In genomic region chr15:88391700-88392099, GRCh38 we compare ENCODE assay signal across 19 cellular contexts.
"Had no signal": no experiment of that assay in that cellular context is flagged by ENCODE, and none has a peak within 500 bp of the region (broad histone marks: within the 10 kb centered on the region; RNA-seq: fewer than 3 reads in every experiment).

No MANE protein-coding gene starts in this region.

- FAIRE-seq: endothelial cell of umbilical vein, islet of Langerhans had no signal

- H3K9me3 ChIP-seq: lower lobe of right lung, suprapubic skin had no signal

- ATAC-seq: activated T-helper 17 cell treated with anti-CD3 and anti-CD28 coated beads, Interleukin-2, amount 50 U/mL, for 72 hours; left colon; lower lobe of right lung; sciatic nerve had no signal

- H3K36me3 ChIP-seq: lower lobe of right lung, neural progenitor cell, suprapubic skin had no signal

- H3K4me1 ChIP-seq: lower lobe of right lung, suprapubic skin had no signal

- H3K4me3 ChIP-seq: coronary artery, lower lobe of right lung, neural progenitor cell, suprapubic skin had no signal

- H3K9ac ChIP-seq: neural progenitor cell had no signal

- H2AFZ ChIP-seq: neural progenitor cell had no signal

- H3K4me2 ChIP-seq: neural progenitor cell had no signal

- H3K27me3 ChIP-seq: neural progenitor cell had no signal

- H3K27ac ChIP-seq: coronary artery, lower lobe of right lung, neural progenitor cell, suprapubic skin had no signal

- DNase-seq: activated CD4-positive, alpha-beta T cell treated with anti-CD3 and anti-CD28 coated beads, Interleukin-2, amount 50 U/mL, for 4 hours; activated CD4-positive, CD25-positive, alpha-beta regulatory T cell treated with anti-CD3 and anti-CD28 coated beads, Interleukin-2, amount 50 U/mL, for 72 hours; activated naive CD4-positive, alpha-beta T cell treated with anti-CD3 and anti-CD28 coated beads for 36 hours; central memory CD4-positive, alpha-beta T cell; effector CD4-positive, alpha-beta T cell; foreskin melanocyte; left colon; lower lobe of right lung; midbrain; naive B cell; T1000; trophoblast cell had no signal
